ENCODE assay signal across 19 cellular contexts in the genomic region with DNA sequence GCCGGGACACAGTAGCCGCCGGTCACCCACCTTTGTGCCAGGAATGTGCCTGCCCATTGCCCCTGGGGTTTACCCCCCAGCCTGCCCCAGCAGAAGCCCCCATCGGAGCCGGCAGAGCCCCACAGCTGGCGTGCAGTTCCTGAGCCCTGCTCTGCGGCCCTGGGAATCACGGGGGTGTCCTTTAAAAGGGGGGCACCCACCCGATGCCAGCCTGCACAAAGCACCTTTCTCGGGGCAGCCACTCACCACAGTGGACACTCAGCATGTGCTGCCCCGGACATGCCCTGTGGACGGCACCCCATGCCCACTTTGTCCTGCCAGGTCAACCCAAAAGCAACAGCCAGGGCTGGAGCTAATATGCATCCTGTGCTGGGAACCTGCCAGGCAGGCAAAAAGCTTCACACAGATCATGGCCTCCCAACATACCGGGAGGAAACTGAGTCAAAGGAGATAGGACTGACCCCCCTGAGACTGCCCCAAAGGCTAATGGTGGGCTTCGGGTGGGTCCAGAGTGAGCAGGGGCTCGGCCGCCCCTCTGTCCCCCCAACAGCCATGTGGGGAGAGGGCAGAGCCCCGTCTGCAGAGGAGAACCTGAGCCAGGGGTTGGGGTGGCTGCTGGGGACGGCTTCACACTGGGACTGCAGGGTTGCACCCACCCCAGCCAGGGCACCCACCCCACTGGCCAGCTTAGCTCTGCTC.
"Had no signal": no experiment of that assay in that cellular context is flagged by ENCODE, and none has a peak within 500 bp of the region (broad histone marks: within the 10 kb centered on the region; RNA-seq: fewer than 3 reads in every experiment).

No MANE protein-coding gene starts in this region.

- DNase-seq: activated B cell treated with CpG ODN at 0.5 μM for 24 hours; activated CD4-positive, alpha-beta memory T cell treated with anti-CD3 and anti-CD28 coated beads for 36 hours; activated CD4-positive, alpha-beta T cell treated with anti-CD3 and anti-CD28 coated beads for 48 hours; activated effector memory CD4-positive, alpha-beta T cell treated with Interleukin-2 at 50 U/mL for 16 hours; activated naive CD4-positive, alpha-beta T cell treated with anti-CD3 and anti-CD28 coated beads for 36 hours; activated naive CD8-positive, alpha-beta T cell treated with anti-CD3 and anti-CD28 coated beads, Interleukin-2, amount 10 ng/mL, durations not matched to agents 7 days and 5 days; activated T-cell treated with anti-CD3 and anti-CD28 coated beads, Interleukin-2, amount 50 U/mL, for 72 hours; amniotic stem cell; cortex of kidney; effector CD4-positive, alpha-beta T cell; foreskin keratinocyte; kidney; mammary epithelial cell; midbrain; natural killer cell; stimulated activated CD4-positive, alpha-beta T cell treated with anti-CD3 and anti-CD28 coated beads, Interleukin-12 subunit alpha, Interleukin-12 subunit beta, amount 100 ng/mL, for 4 hours; stimulated activated CD4-positive, alpha-beta T cell treated with anti-CD3 and anti-CD28 coated beads, Interleukin-4, amount 100 ng/mL, for 4 hours had no signal

- H3K36me3 ChIP-seq: left lung had no signal

- H3K4me3 ChIP-seq: left lung, tibial nerve had no signal

- ATAC-seq: activated T-cell treated with anti-CD3 and anti-CD28 coated beads, Interleukin-2, amount 50 U/mL, for 72 hours; foreskin keratinocyte; left lung; natural killer cell had no signal

- H3K27ac ChIP-seq: foreskin keratinocyte, left lung, tibial nerve had no signal

- H3K4me1 ChIP-seq: foreskin keratinocyte had no signal

- H3K27me3 ChIP-seq: foreskin keratinocyte had no signal

- H3K9me3 ChIP-seq: left lung, tibial nerve had no signal
